9 cellular contexts compared by ENCODE assay signal in genomic region chr2:235793163-235793752, GRCh38.
DNase-seq lines count a peak whose midpoint lies in the region; ATAC-seq and TF ChIP-seq lines count a peak whose summit lies in the region.
"Had no signal": no experiment of that assay in that cellular context is flagged by ENCODE, and none has a peak within 500 bp of the region (broad histone marks: within the 10 kb centered on the region; RNA-seq: fewer than 3 reads in every experiment).

No MANE protein-coding gene starts in this region.

- H3K27ac ChIP-seq in C4-2B, result no peak overlapping the region

- DNase-seq in HK-2 (ENCODE audit: unreplicated experiment), result peak; percentile 17
- DNase-seq in astrocyte of the cerebellum (ENCODE audit: low read depth), result no peak
- DNase-seq in left colon, result no peak
- no peak for DNase-seq in activated CD8-positive, alpha-beta memory T cell treated with anti-CD3 and anti-CD28 coated beads for 24 hours
- no peak for DNase-seq in AML-193 (lab: John Stamatoyannopoulos, UW)
- DNase-seq in stimulated activated CD4-positive, alpha-beta T cell treated with anti-CD3 and anti-CD28 coated beads, Interleukin-4, amount 100 ng/mL, for 4 hours, result no peak
- DNase-seq: stimulated activated CD4-positive, alpha-beta T cell treated with anti-CD3 and anti-CD28 coated beads, Interleukin-4, amount 100 ng/mL, for 1 hour had no signal

- peak; percentile 28 for TF ChIP-seq CTCF in C4-2B (conservative IDR thresholded peaks at IDR 0.05)
- TF ChIP-seq CTCF in astrocyte of the cerebellum (IDR thresholded peaks at IDR 0.05; ENCODE audit: low read depth, low read length, missing control alignments), result peak; percentile 60

- H3K4me3 ChIP-seq in astrocyte of the cerebellum (ENCODE audit: low read depth, low read length), result no peak overlapping the region

- ATAC-seq in left colon (peak; percentile 58), HG03565 (IDR thresholded peaks at IDR 0.05; ENCODE audit: unreplicated experiment) (no peak)

- intact Hi-C loops in left colon (cut with DNase I, micrococcal nuclease), result no loop called here

- in situ Hi-C loops in astrocyte of the cerebellum (cut with HindIII; ENCODE audit: low sequenced_read_pairs), result loop anchor here (25.0 kb wide), 2 partner anchors 394 to 1269 kb away; no protein-coding TSS in a partner anchor
